ENCODE assay signal across 30 cellular contexts in the genomic region with DNA sequence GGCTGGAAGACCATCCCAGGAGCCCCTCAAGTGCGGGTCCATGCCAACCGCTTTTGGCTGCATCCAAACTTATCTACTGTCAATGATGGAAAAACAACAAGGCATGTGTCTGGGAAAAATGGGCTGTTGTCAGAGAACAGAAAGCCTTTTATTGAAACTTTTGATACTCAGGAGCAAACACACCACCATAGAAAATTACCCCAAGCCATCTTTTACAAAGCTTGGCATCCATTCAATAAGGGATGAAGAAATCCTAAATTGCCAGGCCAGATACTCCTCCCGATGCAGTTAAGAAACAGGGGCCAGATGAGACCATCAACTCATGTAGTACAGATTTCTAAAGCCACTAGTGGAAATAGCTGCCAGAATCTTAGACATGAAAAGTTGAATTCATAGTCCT.
DNase-seq lines count a peak whose midpoint lies in the region; ATAC-seq, FAIRE-seq and TF ChIP-seq lines count a peak whose summit lies in the region.
"Had no signal": no experiment of that assay in that cellular context is flagged by ENCODE, and none has a peak within 500 bp of the region (broad histone marks: within the 10 kb centered on the region; RNA-seq: fewer than 3 reads in every experiment).

No MANE protein-coding gene starts in this region.

- DNase-seq in GM19239 (ENCODE audit: insufficient read length, low spot score) (no peak), fibroblast of peridontal ligament (ENCODE audit: extremely low read depth) (peak; percentile 50), sciatic nerve (ENCODE audit: low spot score) (no peak), H9 (no peak), endodermal cell (no peak), SIG-M5 (lab: John Stamatoyannopoulos, UW) (no peak)
- DNase-seq: activated CD4-positive, alpha-beta T cell treated with anti-CD3 and anti-CD28 coated beads for 36 hours; activated effector memory CD4-positive, alpha-beta T cell treated with Interleukin-2 at 50 U/mL for 16 hours; activated naive CD8-positive, alpha-beta T cell treated with anti-CD3 and anti-CD28 coated beads for 36 hours; central memory CD4-positive, alpha-beta T cell; DND-41; esophagus squamous epithelium; GF-D8; islet precursor cell; left ventricle myocardium inferior; NCI-H1436; NCI-H226; NCI-H526 treated with DMSO at 0.1 percent for 48 hours; PC-9; psoas muscle; stimulated activated CD4-positive, alpha-beta T cell treated with anti-CD3 and anti-CD28 coated beads, Interleukin-15, amount 100 ng/mL, for 24 hours; stimulated activated naive CD4-positive, alpha-beta T cell had no signal

- H3K36me3 Mint-ChIP-seq in H9 (ENCODE audit: insufficient read depth in 1 of 3, low read depth in 3 of 3) (peaks cover 0 to 7% (median 3%) of the 10 kb centered on the region in 3 experiments; a peak in 3 of 7 replicates), endodermal cell (ENCODE audit: low read depth) (no peaks in the 10 kb centered on the region)

- no peaks in the 10 kb centered on the region for H3K79me1 ChIP-seq in H9 (ENCODE audit: insufficient read depth, low read depth, low read length, poor library complexity, severe bottlenecking)

- H3K4me1 Mint-ChIP-seq in H9, result peaks cover 0 to 12% of the 10 kb centered on the region in 2 experiments; a peak in 1 of 4 replicates
- H3K4me1 Mint-ChIP-seq in endodermal cell, result peaks cover 6% of the 10 kb centered on the region

- no peak overlapping the region for H3K27ac Mint-ChIP-seq in H9
- H3K27ac Mint-ChIP-seq in endodermal cell, result no peak overlapping the region
- H3K27ac Mint-ChIP-seq: activated CD4-positive, alpha-beta T cell treated with anti-CD3 and anti-CD28 coated beads for 36 hours; CD4-positive, CD25-positive, alpha-beta regulatory T cell; T-helper 2 cell treated with Interferon-gamma antibody and Interleukin-4, amounts not matched to agents 5 μg/mL and 100 μg/mL, for 36 hours had no signal

- H4K20me1 ChIP-seq in H9 (ENCODE audit: control insufficient read depth, insufficient read depth, insufficient read length), result no peaks in the 10 kb centered on the region

- H2AFZ ChIP-seq in H9 (ENCODE audit: low read length), result no peak overlapping the region
- H2AFZ ChIP-seq: PC-9 had no signal

- no peak overlapping the region for H3K56ac ChIP-seq in H9 (ENCODE audit: insufficient read length, low read depth, low read length)

- H4K8ac ChIP-seq in H9 (replicated peaks; ENCODE audit: insufficient read length, low read depth, low read length), result no peak overlapping the region

- intact Hi-C loops in sciatic nerve (cut with DNase I), result no loop called here

- no peak overlapping the region for H2BK5ac ChIP-seq in H9 (ENCODE audit: insufficient read length, low read length)

- no peak overlapping the region for H2AK5ac ChIP-seq in H9 (ENCODE audit: insufficient read length, low read length)

- no peaks in the 10 kb centered on the region for H3K4me1 ChIP-seq in H9 (ENCODE audit: insufficient read depth, low read length)
- H3K4me1 ChIP-seq in endodermal cell (ENCODE audit: control insufficient read depth, insufficient read depth, low read length), result no peaks in the 10 kb centered on the region
- H3K4me1 ChIP-seq: esophagus squamous epithelium, left ventricle myocardium inferior, psoas muscle had no signal

- no peak overlapping the region for H2BK15ac ChIP-seq in H9 (ENCODE audit: low read depth, low read length)

- H3K4me3 Mint-ChIP-seq in H9 (no peak overlapping the region), endodermal cell (no peak overlapping the region)
- H3K4me3 Mint-ChIP-seq: activated CD4-positive, alpha-beta T cell treated with anti-CD3 and anti-CD28 coated beads for 36 hours; activated naive CD8-positive, alpha-beta T cell treated with anti-CD3 and anti-CD28 coated beads for 36 hours; CD4-positive, CD25-positive, alpha-beta regulatory T cell; T-helper 2 cell treated with Interferon-gamma antibody and Interleukin-4, amounts not matched to agents 5 μg/mL and 100 μg/mL, for 36 hours had no signal

- H3K79me2 ChIP-seq in H9 (ENCODE audit: insufficient read depth, low read length), result no peaks in the 10 kb centered on the region

- H2BK120ac ChIP-seq in H9 (ENCODE audit: low read depth, low read length, poor library complexity, severe bottlenecking), result no peak overlapping the region

- H3K4me2 ChIP-seq in H9 (ENCODE audit: insufficient read depth, insufficient read length, low read length), result no peak overlapping the region
- H3K4me2 ChIP-seq: PC-9 had no signal

- no peaks in the 10 kb centered on the region for H3K23me2 ChIP-seq in H9 (ENCODE audit: insufficient read length, low read depth, low read length, poor library complexity, severe bottlenecking)

- H4K5ac ChIP-seq in H9 (ENCODE audit: insufficient read length, low read depth, low read length), result no peak overlapping the region

- H3K27me3 ChIP-seq in H9 (ENCODE audit: insufficient read depth, low read length) (no peaks in the 10 kb centered on the region), endodermal cell (ENCODE audit: control insufficient read depth, insufficient read depth, low read length, poor library complexity, severe bottlenecking) (no peaks in the 10 kb centered on the region)
- H3K27me3 ChIP-seq: esophagus squamous epithelium had no signal

- H3K14ac ChIP-seq in H9 (ENCODE audit: insufficient read depth, low read length), result no peak overlapping the region

- no peak overlapping the region for H3K23ac ChIP-seq in H9 (ENCODE audit: insufficient read length, low read depth, low read length)

- no peak overlapping the region for H3K4ac ChIP-seq in H9 (ENCODE audit: low read depth, low read length)

- ATAC-seq in sciatic nerve (peak; percentile 36), GM21723 (IDR thresholded peaks at IDR 0.05; ENCODE audit: unreplicated experiment) (no peak)
- ATAC-seq: HepG2, psoas muscle, Right ventricle myocardium inferior had no signal

- peaks cover 65 to 71% of the 10 kb centered on the region in 2 experiments for H3K9me3 Mint-ChIP-seq in H9
- peaks cover 50% of the 10 kb centered on the region for H3K9me3 Mint-ChIP-seq in endodermal cell
- H3K9me3 Mint-ChIP-seq: CD4-positive, CD25-positive, alpha-beta regulatory T cell; T-helper 2 cell treated with Interferon-gamma antibody and Interleukin-4, amounts not matched to agents 5 μg/mL and 100 μg/mL, for 36 hours had no signal

- H4K91ac ChIP-seq in H9 (ENCODE audit: insufficient read length, low read depth, low read length), result no peak overlapping the region

- H3K9me3 ChIP-seq in H9 (ENCODE audit: control insufficient read depth, low read depth, low read length), result peaks cover 41% of the 10 kb centered on the region
- H3K9me3 ChIP-seq in endodermal cell (ENCODE audit: control insufficient read depth, low read length), result no peaks in the 10 kb centered on the region
- H3K9me3 ChIP-seq: esophagus squamous epithelium, left ventricle myocardium inferior, psoas muscle, thoracic aorta had no signal

- H3K9ac ChIP-seq in H9 (ENCODE audit: extremely low read depth, insufficient read length, low read length), result no peak overlapping the region
- H3K9ac ChIP-seq in endodermal cell (ENCODE audit: extremely low read depth, low read length, poor library complexity, severe bottlenecking), result no peak overlapping the region

- H3K27ac ChIP-seq in angular gyrus (ENCODE audit: low read depth, low read length) (peak overlapping the region; percentile 62), H9 (ENCODE audit: insufficient read length, low read depth, low read length) (no peak overlapping the region), endodermal cell (ENCODE audit: low read depth, low read length) (no peak overlapping the region)
- H3K27ac ChIP-seq: esophagus squamous epithelium, left ventricle myocardium inferior, PC-9, psoas muscle, thoracic aorta had no signal

- FAIRE-seq in GM19239 (lab: Jason Lieb, UNC), result peak; percentile 31
- FAIRE-seq: D721Med, HepG2 had no signal

- no peak for TF ChIP-seq CTCF in H9 (conservative IDR thresholded peaks at IDR 0.05)
- TF ChIP-seq CTCF in endodermal cell (conservative IDR thresholded peaks at IDR 0.05), result no peak

- no peaks in the 10 kb centered on the region; the same call in 1 of the 2 replicates for H3K27me3 Mint-ChIP-seq in H9 (ENCODE audit: low read depth)
- H3K27me3 Mint-ChIP-seq in endodermal cell (ENCODE audit: insufficient read depth), result no peaks in the 10 kb centered on the region
- H3K27me3 Mint-ChIP-seq: activated CD4-positive, alpha-beta T cell treated with anti-CD3 and anti-CD28 coated beads for 36 hours; activated naive CD8-positive, alpha-beta T cell treated with anti-CD3 and anti-CD28 coated beads for 36 hours; CD4-positive, CD25-positive, alpha-beta regulatory T cell had no signal

- no peak overlapping the region for H2BK20ac ChIP-seq in H9 (ENCODE audit: low read depth, low read length, poor library complexity, severe bottlenecking)

- no peak overlapping the region for H2BK12ac ChIP-seq in H9 (ENCODE audit: insufficient read length, low read depth, low read length)

- no peak overlapping the region for H3K18ac ChIP-seq in H9 (ENCODE audit: insufficient read length, low read depth, low read length)

- no peak overlapping the region for H3T11ph ChIP-seq in H9 (ENCODE audit: low read length)

- no peaks in the 10 kb centered on the region for H3K36me3 ChIP-seq in endodermal cell (ENCODE audit: control insufficient read depth, insufficient read depth, low read length)
- H3K36me3 ChIP-seq: esophagus squamous epithelium, left ventricle myocardium inferior, thoracic aorta had no signal

- no peak overlapping the region for H3K4me3 ChIP-seq in endodermal cell (ENCODE audit: low read length)
- H3K4me3 ChIP-seq: esophagus squamous epithelium, left ventricle myocardium inferior, PC-9, psoas muscle, thoracic aorta had no signal

- no CpG with 5 or more reads among the region's 3 CpGs for WGBS in H9 (ENCODE audit: extremely low coverage, insufficient read length, low lambda C conversion rate)
- WGBS in endodermal cell (ENCODE audit: insufficient coverage in 1 of 2, insufficient read length in 1 of 2), 2 experiments, result 84% methylated on average over 3 of the region's 3 CpGs; no CpG with 5 or more reads in 1 of the 2 experiments
